ENCODE assay signal across 1 cellular context in the genomic region with DNA sequence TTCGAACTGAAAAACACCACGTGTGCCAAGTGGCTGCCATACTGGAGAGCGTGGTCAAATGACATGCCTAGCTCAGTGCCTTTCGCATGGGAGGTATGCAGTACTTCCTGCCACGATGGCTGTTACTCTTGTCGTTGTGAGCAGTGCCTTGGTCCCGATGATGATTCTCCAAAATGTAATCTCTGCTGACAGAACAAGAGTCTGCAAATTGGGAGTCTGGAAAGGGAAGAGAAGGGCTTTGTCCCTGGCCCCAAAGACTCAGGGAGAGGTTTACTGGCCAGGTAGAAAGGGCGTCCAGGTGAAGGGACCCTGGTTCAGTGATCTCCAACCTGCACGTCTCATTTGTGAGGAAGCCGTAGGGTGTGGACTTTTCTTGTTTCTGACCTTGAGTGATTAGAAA.
TF ChIP-seq lines count a peak whose summit lies in the region.

No MANE protein-coding gene starts in this region.

TF ChIP-seq in K562, 482 proteins besides CTCF, POLR2A, EP300 and RAD21:
- TF ChIP-seq, protein P1, sequence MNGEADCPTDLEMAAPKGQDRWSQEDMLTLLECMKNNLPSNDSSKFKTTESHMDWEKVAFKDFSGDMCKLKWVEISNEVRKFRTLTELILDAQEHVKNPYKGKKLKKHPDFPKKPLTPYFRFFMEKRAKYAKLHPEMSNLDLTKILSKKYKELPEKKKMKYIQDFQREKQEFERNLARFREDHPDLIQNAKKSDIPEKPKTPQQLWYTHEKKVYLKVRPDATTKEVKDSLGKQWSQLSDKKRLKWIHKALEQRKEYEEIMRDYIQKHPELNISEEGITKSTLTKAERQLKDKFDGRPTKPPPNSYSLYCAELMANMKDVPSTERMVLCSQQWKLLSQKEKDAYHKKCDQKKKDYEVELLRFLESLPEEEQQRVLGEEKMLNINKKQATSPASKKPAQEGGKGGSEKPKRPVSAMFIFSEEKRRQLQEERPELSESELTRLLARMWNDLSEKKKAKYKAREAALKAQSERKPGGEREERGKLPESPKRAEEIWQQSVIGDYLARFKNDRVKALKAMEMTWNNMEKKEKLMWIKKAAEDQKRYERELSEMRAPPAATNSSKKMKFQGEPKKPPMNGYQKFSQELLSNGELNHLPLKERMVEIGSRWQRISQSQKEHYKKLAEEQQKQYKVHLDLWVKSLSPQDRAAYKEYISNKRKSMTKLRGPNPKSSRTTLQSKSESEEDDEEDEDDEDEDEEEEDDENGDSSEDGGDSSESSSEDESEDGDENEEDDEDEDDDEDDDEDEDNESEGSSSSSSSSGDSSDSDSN (IDR thresholded peaks at IDR 0.05; ENCODE audit: borderline replicate concordance in 1 of 2, low read depth in 2 of 2, low read length in 2 of 2), result no peak
- TF ChIP-seq CBFA2T3 (IDR thresholded peaks at IDR 0.05) (peak; percentile 59), PTRF (tag; IDR thresholded peaks at IDR 0.05) (no peak), ARID4B (CRISPR knock-in tag; IDR thresholded peaks at IDR 0.05) (no peak), NCOR1 (IDR thresholded peaks at IDR 0.05) (peak; percentile 11; the same call in 1 of the 2 replicates), TCF3 (CRISPR knock-in tag; IDR thresholded peaks at IDR 0.05) (peak; percentile 62), ARID1B (IDR thresholded peaks at IDR 0.05) (peak; percentile 62), TAL1 (IDR thresholded peaks at IDR 0.05) (peak; percentile 71), ZNF431 (CRISPR knock-in tag; IDR thresholded peaks at IDR 0.05) (no peak), ZBTB40 (IDR thresholded peaks at IDR 0.05) (no peak), ZBTB40 (CRISPR knock-in tag; IDR thresholded peaks at IDR 0.05) (no peak), CBFA2T2 (conservative IDR thresholded peaks at IDR 0.05) (peak; percentile 30; the same call in 1 of the 2 replicates), GATA2 (CRISPR knock-in tag; IDR thresholded peaks at IDR 0.05) (0 out of 2 replicates have a peak, but pooled peaks have one; percentile 43)
- TF ChIP-seq, protein P2, sequence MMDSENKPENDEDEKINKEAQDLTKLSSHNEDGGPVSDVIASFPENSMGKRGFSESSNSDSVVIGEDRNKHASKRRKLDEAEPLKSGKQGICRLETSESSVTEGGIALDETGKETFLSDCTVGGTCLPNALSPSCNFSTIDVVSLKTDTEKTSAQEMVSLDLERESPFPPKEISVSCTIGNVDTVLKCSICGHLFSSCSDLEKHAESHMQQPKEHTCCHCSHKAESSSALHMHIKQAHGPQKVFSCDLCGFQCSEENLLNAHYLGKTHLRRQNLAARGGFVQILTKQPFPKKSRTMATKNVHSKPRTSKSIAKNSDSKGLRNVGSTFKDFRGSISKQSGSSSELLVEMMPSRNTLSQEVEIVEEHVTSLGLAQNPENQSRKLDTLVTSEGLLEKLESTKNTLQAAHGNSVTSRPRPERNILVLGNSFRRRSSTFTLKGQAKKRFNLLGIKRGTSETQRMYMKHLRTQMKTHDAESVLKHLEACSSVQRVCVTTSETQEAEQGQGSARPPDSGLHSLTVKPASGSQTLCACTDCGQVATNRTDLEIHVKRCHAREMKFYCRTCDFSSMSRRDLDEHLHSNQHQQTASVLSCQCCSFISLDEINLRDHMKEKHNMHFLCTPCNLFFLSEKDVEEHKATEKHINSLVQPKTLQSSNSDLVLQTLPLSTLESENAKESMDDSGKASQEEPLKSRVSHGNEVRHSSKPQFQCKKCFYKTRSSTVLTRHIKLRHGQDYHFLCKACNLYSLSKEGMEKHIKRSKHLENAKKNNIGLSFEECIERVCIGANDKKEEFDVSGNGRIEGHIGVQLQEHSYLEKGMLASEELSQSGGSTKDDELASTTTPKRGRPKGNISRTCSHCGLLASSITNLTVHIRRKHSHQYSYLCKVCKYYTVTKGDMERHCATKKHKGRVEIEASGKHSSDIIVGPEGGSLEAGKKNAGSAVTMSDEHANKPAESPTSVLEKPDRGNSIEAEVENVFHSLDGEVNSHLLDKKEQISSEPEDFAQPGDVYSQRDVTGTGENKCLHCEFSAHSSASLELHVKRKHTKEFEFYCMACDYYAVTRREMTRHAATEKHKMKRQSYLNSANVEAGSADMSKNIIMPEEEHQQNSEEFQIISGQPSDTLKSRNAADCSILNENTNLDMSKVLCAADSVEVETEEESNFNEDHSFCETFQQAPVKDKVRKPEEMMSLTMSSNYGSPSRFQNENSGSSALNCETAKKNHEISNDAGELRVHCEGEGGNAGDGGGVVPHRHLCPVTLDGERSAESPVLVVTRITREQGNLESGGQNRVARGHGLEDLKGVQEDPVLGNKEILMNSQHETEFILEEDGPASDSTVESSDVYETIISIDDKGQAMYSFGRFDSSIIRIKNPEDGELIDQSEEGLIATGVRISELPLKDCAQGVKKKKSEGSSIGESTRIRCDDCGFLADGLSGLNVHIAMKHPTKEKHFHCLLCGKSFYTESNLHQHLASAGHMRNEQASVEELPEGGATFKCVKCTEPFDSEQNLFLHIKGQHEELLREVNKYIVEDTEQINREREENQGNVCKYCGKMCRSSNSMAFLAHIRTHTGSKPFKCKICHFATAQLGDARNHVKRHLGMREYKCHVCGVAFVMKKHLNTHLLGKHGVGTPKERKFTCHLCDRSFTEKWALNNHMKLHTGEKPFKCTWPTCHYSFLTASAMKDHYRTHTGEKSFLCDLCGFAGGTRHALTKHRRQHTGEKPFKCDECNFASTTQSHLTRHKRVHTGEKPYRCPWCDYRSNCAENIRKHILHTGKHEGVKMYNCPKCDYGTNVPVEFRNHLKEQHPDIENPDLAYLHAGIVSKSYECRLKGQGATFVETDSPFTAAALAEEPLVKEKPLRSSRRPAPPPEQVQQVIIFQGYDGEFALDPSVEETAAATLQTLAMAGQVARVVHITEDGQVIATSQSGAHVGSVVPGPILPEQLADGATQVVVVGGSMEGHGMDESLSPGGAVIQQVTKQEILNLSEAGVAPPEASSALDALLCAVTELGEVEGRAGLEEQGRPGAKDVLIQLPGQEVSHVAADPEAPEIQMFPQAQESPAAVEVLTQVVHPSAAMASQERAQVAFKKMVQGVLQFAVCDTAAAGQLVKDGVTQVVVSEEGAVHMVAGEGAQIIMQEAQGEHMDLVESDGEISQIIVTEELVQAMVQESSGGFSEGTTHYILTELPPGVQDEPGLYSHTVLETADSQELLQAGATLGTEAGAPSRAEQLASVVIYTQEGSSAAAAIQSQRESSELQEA (IDR thresholded peaks at IDR 0.05; ENCODE audit: low read depth), result no peak
- TF ChIP-seq, protein P3, sequence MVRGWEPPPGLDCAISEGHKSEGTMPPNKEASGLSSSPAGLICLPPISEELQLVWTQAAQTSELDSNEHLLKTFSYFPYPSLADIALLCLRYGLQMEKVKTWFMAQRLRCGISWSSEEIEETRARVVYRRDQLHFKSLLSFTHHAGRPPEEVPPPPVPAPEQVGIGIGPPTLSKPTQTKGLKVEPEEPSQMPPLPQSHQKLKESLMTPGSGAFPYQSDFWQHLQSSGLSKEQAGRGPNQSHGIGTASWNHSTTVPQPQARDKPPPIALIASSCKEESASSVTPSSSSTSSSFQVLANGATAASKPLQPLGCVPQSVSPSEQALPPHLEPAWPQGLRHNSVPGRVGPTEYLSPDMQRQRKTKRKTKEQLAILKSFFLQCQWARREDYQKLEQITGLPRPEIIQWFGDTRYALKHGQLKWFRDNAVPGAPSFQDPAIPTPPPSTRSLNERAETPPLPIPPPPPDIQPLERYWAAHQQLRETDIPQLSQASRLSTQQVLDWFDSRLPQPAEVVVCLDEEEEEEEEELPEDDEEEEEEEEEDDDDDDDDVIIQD (CRISPR knock-in tag; IDR thresholded peaks at IDR 0.05), result no peak
